In the genomic region with DNA sequence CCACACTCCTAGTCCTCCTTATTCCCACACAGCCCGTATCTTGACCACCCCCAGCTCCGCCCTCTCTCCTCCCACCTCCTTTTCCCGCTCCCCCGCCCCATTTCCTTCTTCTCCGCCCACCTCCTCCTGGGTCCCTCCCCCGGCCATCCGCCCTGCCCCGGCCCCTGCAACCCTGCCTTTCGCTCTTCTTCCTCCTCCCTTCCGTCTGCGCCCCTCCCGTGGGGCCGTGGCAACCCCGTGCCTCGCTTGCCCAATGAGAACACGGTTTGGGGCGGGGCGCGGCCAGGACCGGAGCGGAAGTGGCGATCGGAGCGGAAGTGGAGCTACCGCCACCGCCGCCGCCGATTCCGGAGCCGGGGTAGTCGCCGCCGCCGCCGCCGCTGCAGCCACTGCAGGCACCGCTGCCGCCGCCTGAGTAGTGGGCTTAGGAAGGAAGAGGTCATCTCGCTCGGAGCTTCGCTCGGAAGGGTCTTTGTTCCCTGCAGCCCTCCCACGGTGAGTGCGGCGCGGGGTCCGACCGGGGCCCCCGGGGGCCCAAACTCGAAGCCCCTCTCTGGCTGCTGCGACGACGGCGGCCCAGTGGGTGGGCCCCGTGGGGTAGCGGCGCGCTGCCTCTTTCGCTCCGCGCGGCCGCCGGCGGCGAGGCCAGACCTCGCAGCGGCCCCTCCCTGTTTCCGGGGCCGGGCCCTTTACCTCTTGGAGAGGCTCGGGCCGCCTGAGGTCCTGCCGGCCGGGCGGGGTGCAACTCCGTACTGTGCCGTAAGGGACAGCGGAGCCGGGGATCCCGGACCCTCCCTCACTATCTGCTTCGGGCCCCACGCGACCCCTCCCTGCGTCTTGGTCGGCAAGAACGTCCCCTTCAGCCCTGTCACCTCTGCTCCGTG, we compare ENCODE assay signal across 1 cellular context.
TF ChIP-seq lines count a peak whose summit lies in the region.

A gene (plus strand): TSS at position 314 of the 884 bp plus-strand sequence. CDS start 15,829 bp downstream, outside the sequence.

TF ChIP-seq in WTC11, 78 proteins besides CTCF, POLR2A, EP300 and RAD21 (continued from another document and continues in another):
- TF ChIP-seq, protein P1, sequence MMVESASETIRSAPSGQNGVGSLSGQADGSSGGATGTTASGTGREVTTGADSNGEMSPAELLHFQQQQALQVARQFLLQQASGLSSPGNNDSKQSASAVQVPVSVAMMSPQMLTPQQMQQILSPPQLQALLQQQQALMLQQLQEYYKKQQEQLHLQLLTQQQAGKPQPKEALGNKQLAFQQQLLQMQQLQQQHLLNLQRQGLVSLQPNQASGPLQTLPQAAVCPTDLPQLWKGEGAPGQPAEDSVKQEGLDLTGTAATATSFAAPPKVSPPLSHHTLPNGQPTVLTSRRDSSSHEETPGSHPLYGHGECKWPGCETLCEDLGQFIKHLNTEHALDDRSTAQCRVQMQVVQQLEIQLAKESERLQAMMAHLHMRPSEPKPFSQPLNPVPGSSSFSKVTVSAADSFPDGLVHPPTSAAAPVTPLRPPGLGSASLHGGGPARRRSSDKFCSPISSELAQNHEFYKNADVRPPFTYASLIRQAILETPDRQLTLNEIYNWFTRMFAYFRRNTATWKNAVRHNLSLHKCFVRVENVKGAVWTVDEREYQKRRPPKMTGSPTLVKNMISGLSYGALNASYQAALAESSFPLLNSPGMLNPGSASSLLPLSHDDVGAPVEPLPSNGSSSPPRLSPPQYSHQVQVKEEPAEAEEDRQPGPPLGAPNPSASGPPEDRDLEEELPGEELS (CRISPR knock-in tag; IDR thresholded peaks at IDR 0.05): no peak; the same call in 1 of the 2 replicates
- TF ChIP-seq ATF1 (CRISPR knock-in tag; IDR thresholded peaks at IDR 0.05): no peak
- 0 out of 2 replicates have a peak, but pooled peaks have one; percentile 26 for TF ChIP-seq IRF2 (CRISPR knock-in tag; IDR thresholded peaks at IDR 0.05; ENCODE audit: borderline replicate concordance, low read depth)
- TF ChIP-seq ZNF263 (CRISPR knock-in tag; IDR thresholded peaks at IDR 0.05; ENCODE audit: low read depth): no peak
- no peak; the same call in none of the 2 replicates for TF ChIP-seq FOXP1 (CRISPR knock-in tag; IDR thresholded peaks at IDR 0.05; ENCODE audit: borderline replicate concordance)
- TF ChIP-seq ZNF232 (CRISPR knock-in tag; IDR thresholded peaks at IDR 0.05): no peak
- TF ChIP-seq GRHL2 (CRISPR knock-in tag; IDR thresholded peaks at IDR 0.05; ENCODE audit: insufficient replicate concordance, severe bottlenecking): no peak
- TF ChIP-seq, protein P2, sequence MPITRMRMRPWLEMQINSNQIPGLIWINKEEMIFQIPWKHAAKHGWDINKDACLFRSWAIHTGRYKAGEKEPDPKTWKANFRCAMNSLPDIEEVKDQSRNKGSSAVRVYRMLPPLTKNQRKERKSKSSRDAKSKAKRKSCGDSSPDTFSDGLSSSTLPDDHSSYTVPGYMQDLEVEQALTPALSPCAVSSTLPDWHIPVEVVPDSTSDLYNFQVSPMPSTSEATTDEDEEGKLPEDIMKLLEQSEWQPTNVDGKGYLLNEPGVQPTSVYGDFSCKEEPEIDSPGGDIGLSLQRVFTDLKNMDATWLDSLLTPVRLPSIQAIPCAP (CRISPR knock-in tag; IDR thresholded peaks at IDR 0.05): no peak
- TF ChIP-seq, protein P3, sequence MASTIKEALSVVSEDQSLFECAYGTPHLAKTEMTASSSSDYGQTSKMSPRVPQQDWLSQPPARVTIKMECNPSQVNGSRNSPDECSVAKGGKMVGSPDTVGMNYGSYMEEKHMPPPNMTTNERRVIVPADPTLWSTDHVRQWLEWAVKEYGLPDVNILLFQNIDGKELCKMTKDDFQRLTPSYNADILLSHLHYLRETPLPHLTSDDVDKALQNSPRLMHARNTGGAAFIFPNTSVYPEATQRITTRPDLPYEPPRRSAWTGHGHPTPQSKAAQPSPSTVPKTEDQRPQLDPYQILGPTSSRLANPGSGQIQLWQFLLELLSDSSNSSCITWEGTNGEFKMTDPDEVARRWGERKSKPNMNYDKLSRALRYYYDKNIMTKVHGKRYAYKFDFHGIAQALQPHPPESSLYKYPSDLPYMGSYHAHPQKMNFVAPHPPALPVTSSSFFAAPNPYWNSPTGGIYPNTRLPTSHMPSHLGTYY (CRISPR knock-in tag; IDR thresholded peaks at IDR 0.05): no peak
- TF ChIP-seq JAZF1 (CRISPR knock-in tag; IDR thresholded peaks at IDR 0.05): no peak
- no peak for TF ChIP-seq KAT7 (CRISPR knock-in tag; IDR thresholded peaks at IDR 0.05; ENCODE audit: borderline replicate concordance)
- TF ChIP-seq, protein P4, sequence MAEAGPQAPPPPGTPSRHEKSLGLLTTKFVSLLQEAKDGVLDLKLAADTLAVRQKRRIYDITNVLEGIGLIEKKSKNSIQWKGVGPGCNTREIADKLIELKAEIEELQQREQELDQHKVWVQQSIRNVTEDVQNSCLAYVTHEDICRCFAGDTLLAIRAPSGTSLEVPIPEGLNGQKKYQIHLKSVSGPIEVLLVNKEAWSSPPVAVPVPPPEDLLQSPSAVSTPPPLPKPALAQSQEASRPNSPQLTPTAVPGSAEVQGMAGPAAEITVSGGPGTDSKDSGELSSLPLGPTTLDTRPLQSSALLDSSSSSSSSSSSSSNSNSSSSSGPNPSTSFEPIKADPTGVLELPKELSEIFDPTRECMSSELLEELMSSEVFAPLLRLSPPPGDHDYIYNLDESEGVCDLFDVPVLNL (CRISPR knock-in tag; IDR thresholded peaks at IDR 0.05; ENCODE audit: borderline replicate concordance, low read depth): no peak
- no peak for TF ChIP-seq ZNF416 (CRISPR knock-in tag; IDR thresholded peaks at IDR 0.05)
- TF ChIP-seq EMX1 (CRISPR knock-in tag; IDR thresholded peaks at IDR 0.05): no peak
- 0 out of 2 replicates have a peak, but pooled peaks have one; percentile 43 for TF ChIP-seq ETV6 (CRISPR knock-in tag; IDR thresholded peaks at IDR 0.05)
- peak; percentile 91 for TF ChIP-seq SP1 (CRISPR knock-in tag; conservative IDR thresholded peaks at IDR 0.05)
- TF ChIP-seq OVOL2 (CRISPR knock-in tag; IDR thresholded peaks at IDR 0.05; ENCODE audit: borderline replicate concordance): no peak
- no peak for TF ChIP-seq MYBL2 (CRISPR knock-in tag; IDR thresholded peaks at IDR 0.05)
- no peak for TF ChIP-seq CREB1 (CRISPR knock-in tag; IDR thresholded peaks at IDR 0.05)
- TF ChIP-seq ZNF396 (CRISPR knock-in tag; IDR thresholded peaks at IDR 0.05; ENCODE audit: borderline replicate concordance): no peak
- TF ChIP-seq MXD4 (CRISPR knock-in tag; IDR thresholded peaks at IDR 0.05; ENCODE audit: borderline replicate concordance): no peak
- no peak for TF ChIP-seq CBFB (CRISPR knock-in tag; IDR thresholded peaks at IDR 0.05; ENCODE audit: low read depth)
- TF ChIP-seq, protein P5, sequence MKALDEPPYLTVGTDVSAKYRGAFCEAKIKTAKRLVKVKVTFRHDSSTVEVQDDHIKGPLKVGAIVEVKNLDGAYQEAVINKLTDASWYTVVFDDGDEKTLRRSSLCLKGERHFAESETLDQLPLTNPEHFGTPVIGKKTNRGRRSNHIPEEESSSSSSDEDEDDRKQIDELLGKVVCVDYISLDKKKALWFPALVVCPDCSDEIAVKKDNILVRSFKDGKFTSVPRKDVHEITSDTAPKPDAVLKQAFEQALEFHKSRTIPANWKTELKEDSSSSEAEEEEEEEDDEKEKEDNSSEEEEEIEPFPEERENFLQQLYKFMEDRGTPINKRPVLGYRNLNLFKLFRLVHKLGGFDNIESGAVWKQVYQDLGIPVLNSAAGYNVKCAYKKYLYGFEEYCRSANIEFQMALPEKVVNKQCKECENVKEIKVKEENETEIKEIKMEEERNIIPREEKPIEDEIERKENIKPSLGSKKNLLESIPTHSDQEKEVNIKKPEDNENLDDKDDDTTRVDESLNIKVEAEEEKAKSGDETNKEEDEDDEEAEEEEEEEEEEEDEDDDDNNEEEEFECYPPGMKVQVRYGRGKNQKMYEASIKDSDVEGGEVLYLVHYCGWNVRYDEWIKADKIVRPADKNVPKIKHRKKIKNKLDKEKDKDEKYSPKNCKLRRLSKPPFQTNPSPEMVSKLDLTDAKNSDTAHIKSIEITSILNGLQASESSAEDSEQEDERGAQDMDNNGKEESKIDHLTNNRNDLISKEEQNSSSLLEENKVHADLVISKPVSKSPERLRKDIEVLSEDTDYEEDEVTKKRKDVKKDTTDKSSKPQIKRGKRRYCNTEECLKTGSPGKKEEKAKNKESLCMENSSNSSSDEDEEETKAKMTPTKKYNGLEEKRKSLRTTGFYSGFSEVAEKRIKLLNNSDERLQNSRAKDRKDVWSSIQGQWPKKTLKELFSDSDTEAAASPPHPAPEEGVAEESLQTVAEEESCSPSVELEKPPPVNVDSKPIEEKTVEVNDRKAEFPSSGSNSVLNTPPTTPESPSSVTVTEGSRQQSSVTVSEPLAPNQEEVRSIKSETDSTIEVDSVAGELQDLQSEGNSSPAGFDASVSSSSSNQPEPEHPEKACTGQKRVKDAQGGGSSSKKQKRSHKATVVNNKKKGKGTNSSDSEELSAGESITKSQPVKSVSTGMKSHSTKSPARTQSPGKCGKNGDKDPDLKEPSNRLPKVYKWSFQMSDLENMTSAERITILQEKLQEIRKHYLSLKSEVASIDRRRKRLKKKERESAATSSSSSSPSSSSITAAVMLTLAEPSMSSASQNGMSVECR (CRISPR knock-in tag; IDR thresholded peaks at IDR 0.05; ENCODE audit: borderline replicate concordance): peak; percentile 54; the same call in 1 of the 2 replicates
- TF ChIP-seq ELF4 (CRISPR knock-in tag; IDR thresholded peaks at IDR 0.05; ENCODE audit: low read depth): 0 out of 2 replicates have a peak, but pooled peaks have one; percentile 29
- no peak for TF ChIP-seq ZNF121 (CRISPR knock-in tag; IDR thresholded peaks at IDR 0.05)
- TF ChIP-seq, protein P6, sequence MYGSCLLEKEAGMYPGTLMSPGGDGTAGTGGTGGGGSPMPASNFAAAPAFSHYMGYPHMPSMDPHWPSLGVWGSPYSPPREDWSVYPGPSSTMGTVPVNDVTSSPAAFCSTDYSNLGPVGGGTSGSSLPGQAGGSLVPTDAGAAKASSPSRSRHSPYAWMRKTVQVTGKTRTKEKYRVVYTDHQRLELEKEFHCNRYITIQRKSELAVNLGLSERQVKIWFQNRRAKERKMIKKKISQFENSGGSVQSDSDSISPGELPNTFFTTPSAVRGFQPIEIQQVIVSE (CRISPR knock-in tag; IDR thresholded peaks at IDR 0.05; ENCODE audit: borderline replicate concordance): no peak
- TF ChIP-seq, protein P7, sequence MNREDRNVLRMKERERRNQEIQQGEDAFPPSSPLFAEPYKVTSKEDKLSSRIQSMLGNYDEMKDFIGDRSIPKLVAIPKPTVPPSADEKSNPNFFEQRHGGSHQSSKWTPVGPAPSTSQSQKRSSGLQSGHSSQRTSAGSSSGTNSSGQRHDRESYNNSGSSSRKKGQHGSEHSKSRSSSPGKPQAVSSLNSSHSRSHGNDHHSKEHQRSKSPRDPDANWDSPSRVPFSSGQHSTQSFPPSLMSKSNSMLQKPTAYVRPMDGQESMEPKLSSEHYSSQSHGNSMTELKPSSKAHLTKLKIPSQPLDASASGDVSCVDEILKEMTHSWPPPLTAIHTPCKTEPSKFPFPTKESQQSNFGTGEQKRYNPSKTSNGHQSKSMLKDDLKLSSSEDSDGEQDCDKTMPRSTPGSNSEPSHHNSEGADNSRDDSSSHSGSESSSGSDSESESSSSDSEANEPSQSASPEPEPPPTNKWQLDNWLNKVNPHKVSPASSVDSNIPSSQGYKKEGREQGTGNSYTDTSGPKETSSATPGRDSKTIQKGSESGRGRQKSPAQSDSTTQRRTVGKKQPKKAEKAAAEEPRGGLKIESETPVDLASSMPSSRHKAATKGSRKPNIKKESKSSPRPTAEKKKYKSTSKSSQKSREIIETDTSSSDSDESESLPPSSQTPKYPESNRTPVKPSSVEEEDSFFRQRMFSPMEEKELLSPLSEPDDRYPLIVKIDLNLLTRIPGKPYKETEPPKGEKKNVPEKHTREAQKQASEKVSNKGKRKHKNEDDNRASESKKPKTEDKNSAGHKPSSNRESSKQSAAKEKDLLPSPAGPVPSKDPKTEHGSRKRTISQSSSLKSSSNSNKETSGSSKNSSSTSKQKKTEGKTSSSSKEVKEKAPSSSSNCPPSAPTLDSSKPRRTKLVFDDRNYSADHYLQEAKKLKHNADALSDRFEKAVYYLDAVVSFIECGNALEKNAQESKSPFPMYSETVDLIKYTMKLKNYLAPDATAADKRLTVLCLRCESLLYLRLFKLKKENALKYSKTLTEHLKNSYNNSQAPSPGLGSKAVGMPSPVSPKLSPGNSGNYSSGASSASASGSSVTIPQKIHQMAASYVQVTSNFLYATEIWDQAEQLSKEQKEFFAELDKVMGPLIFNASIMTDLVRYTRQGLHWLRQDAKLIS (CRISPR knock-in tag; IDR thresholded peaks at IDR 0.05; ENCODE audit: borderline replicate concordance): no peak
- TF ChIP-seq, protein P8, sequence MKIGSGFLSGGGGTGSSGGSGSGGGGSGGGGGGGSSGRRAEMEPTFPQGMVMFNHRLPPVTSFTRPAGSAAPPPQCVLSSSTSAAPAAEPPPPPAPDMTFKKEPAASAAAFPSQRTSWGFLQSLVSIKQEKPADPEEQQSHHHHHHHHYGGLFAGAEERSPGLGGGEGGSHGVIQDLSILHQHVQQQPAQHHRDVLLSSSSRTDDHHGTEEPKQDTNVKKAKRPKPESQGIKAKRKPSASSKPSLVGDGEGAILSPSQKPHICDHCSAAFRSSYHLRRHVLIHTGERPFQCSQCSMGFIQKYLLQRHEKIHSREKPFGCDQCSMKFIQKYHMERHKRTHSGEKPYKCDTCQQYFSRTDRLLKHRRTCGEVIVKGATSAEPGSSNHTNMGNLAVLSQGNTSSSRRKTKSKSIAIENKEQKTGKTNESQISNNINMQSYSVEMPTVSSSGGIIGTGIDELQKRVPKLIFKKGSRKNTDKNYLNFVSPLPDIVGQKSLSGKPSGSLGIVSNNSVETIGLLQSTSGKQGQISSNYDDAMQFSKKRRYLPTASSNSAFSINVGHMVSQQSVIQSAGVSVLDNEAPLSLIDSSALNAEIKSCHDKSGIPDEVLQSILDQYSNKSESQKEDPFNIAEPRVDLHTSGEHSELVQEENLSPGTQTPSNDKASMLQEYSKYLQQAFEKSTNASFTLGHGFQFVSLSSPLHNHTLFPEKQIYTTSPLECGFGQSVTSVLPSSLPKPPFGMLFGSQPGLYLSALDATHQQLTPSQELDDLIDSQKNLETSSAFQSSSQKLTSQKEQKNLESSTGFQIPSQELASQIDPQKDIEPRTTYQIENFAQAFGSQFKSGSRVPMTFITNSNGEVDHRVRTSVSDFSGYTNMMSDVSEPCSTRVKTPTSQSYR (CRISPR knock-in tag; IDR thresholded peaks at IDR 0.05): no peak
- TF ChIP-seq JUN (CRISPR knock-in tag; IDR thresholded peaks at IDR 0.05): no peak
- TF ChIP-seq NFYB (CRISPR knock-in tag; conservative IDR thresholded peaks at IDR 0.05; ENCODE audit: low read depth): peak; percentile 61
- TF ChIP-seq SMAD4 (CRISPR knock-in tag; IDR thresholded peaks at IDR 0.05): no peak
- TF ChIP-seq, protein P9, sequence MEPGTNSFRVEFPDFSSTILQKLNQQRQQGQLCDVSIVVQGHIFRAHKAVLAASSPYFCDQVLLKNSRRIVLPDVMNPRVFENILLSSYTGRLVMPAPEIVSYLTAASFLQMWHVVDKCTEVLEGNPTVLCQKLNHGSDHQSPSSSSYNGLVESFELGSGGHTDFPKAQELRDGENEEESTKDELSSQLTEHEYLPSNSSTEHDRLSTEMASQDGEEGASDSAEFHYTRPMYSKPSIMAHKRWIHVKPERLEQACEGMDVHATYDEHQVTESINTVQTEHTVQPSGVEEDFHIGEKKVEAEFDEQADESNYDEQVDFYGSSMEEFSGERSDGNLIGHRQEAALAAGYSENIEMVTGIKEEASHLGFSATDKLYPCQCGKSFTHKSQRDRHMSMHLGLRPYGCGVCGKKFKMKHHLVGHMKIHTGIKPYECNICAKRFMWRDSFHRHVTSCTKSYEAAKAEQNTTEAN (CRISPR knock-in tag; IDR thresholded peaks at IDR 0.05): peak; percentile 85; the same call in 1 of the 2 replicates
- TF ChIP-seq FOXK1 (CRISPR knock-in tag; IDR thresholded peaks at IDR 0.05): peak; percentile 42; the same call in 1 of the 2 replicates
